Comparison of ENCODE assay signal across 16 cellular contexts in genomic region chr12:69334138-69334537, GRCh38. TPM values are rescaled to one million over a fixed set of nuclear protein-coding genes. Genes with fewer than 3 reads are reported as not detected.
DNase-seq lines count a peak whose midpoint lies in the region; ATAC-seq and TF ChIP-seq lines count a peak whose summit lies in the region.
"Had no signal": no experiment of that assay in that cellular context is flagged by ENCODE, and none has a peak within 500 bp of the region (broad histone marks: within the 10 kb centered on the region; RNA-seq: fewer than 3 reads in every experiment).

No MANE protein-coding gene starts in this region.

- intact Hi-C loops in activated CD8-positive, alpha-beta T cell treated with anti-CD3 and anti-CD28 coated beads for 36 hours (cut with micrococcal nuclease), result no loop called here
- intact Hi-C loops in CD14-positive monocyte (cut with micrococcal nuclease), result no loop called here
- intact Hi-C loops in dendritic cell treated with granulocyte-macrophage colony-stimulating factor and Interleukin-4, amounts not matched to agents 40 ng/mL and 50 ng/mL, for 4 days (cut with micrococcal nuclease), result no loop called here

- POLR2A ChIA-PET in activated CD8-positive, alpha-beta T cell treated with anti-CD3 and anti-CD28 coated beads for 36 hours (lab: Charles Lee), result interaction anchor here (0.6 kb wide), 1 partner anchor 21 kb away, joined by 3 read pairs; no protein-coding TSS in a partner anchor
- POLR2A ChIA-PET in activated CD8-positive, alpha-beta T cell treated with anti-CD3 and anti-CD28 coated beads, Interleukin-2, amount 10 ng/mL, durations not matched to agents 7 days and 5 days (lab: Charles Lee), result interaction anchor here (1.0 kb wide), 1 partner anchor 14 kb away, joined by 3 read pairs; no protein-coding TSS in a partner anchor

- no peak overlapping the region for H3K4me3 Mint-ChIP-seq in activated CD8-positive, alpha-beta T cell treated with anti-CD3 and anti-CD28 coated beads for 36 hours
- no peak overlapping the region for H3K4me3 Mint-ChIP-seq in activated CD8-positive, alpha-beta T cell treated with anti-CD3 and anti-CD28 coated beads, Interleukin-2, amount 10 ng/mL, durations not matched to agents 7 days and 5 days
- no peak overlapping the region for H3K4me3 Mint-ChIP-seq in CD14-positive monocyte
- H3K4me3 Mint-ChIP-seq in dendritic cell treated with granulocyte-macrophage colony-stimulating factor and Interleukin-4, amounts not matched to agents 40 ng/mL and 50 ng/mL, for 4 days, result no peak overlapping the region

- H3K36me3 Mint-ChIP-seq in activated CD8-positive, alpha-beta T cell treated with anti-CD3 and anti-CD28 coated beads for 36 hours (ENCODE audit: low read depth), result no peaks in the 10 kb centered on the region
- no peaks in the 10 kb centered on the region for H3K36me3 Mint-ChIP-seq in activated CD8-positive, alpha-beta T cell treated with anti-CD3 and anti-CD28 coated beads, Interleukin-2, amount 10 ng/mL, durations not matched to agents 7 days and 5 days (ENCODE audit: low read depth)
- no peaks in the 10 kb centered on the region for H3K36me3 Mint-ChIP-seq in CD14-positive monocyte
- no peaks in the 10 kb centered on the region for H3K36me3 Mint-ChIP-seq in dendritic cell treated with granulocyte-macrophage colony-stimulating factor and Interleukin-4, amounts not matched to agents 40 ng/mL and 50 ng/mL, for 4 days (ENCODE audit: low read depth)

- peak overlapping the region; percentile 16 for H3K27ac Mint-ChIP-seq in activated CD8-positive, alpha-beta T cell treated with anti-CD3 and anti-CD28 coated beads for 36 hours
- H3K27ac Mint-ChIP-seq in activated CD8-positive, alpha-beta T cell treated with anti-CD3 and anti-CD28 coated beads, Interleukin-2, amount 10 ng/mL, durations not matched to agents 7 days and 5 days, result no peak overlapping the region
- H3K27ac Mint-ChIP-seq in CD14-positive monocyte, result peak overlapping the region in 6 of 7 donors; percentile 52 to 85 (median 72)
- H3K27ac Mint-ChIP-seq in dendritic cell treated with granulocyte-macrophage colony-stimulating factor and Interleukin-4, amounts not matched to agents 40 ng/mL and 50 ng/mL, for 4 days, result peak overlapping the region; percentile 32

- no peak for TF ChIP-seq CTCF in activated CD8-positive, alpha-beta T cell treated with anti-CD3 and anti-CD28 coated beads for 36 hours (IDR thresholded peaks at IDR 0.05)
- no peak for TF ChIP-seq CTCF in CD14-positive monocyte (IDR thresholded peaks at IDR 0.05)

- H3K27me3 Mint-ChIP-seq in activated CD8-positive, alpha-beta T cell treated with anti-CD3 and anti-CD28 coated beads for 36 hours, result no peaks in the 10 kb centered on the region
- H3K27me3 Mint-ChIP-seq in activated CD8-positive, alpha-beta T cell treated with anti-CD3 and anti-CD28 coated beads, Interleukin-2, amount 10 ng/mL, durations not matched to agents 7 days and 5 days (ENCODE audit: low read depth), result peaks cover 3% of the 10 kb centered on the region
- no peaks in the 10 kb centered on the region for H3K27me3 Mint-ChIP-seq in CD14-positive monocyte (ENCODE audit: low read depth in 3 of 3)
- H3K27me3 Mint-ChIP-seq in dendritic cell treated with granulocyte-macrophage colony-stimulating factor and Interleukin-4, amounts not matched to agents 40 ng/mL and 50 ng/mL, for 4 days, result no peaks in the 10 kb centered on the region

- no peaks in the 10 kb centered on the region for H3K9me3 Mint-ChIP-seq in activated CD8-positive, alpha-beta T cell treated with anti-CD3 and anti-CD28 coated beads for 36 hours
- H3K9me3 Mint-ChIP-seq in activated CD8-positive, alpha-beta T cell treated with anti-CD3 and anti-CD28 coated beads, Interleukin-2, amount 10 ng/mL, durations not matched to agents 7 days and 5 days (ENCODE audit: insufficient read depth), result no peaks in the 10 kb centered on the region
- no peaks in the 10 kb centered on the region for H3K9me3 Mint-ChIP-seq in CD14-positive monocyte
- no peaks in the 10 kb centered on the region for H3K9me3 Mint-ChIP-seq in dendritic cell treated with granulocyte-macrophage colony-stimulating factor and Interleukin-4, amounts not matched to agents 40 ng/mL and 50 ng/mL, for 4 days

- CTCF ChIA-PET in activated CD8-positive, alpha-beta T cell treated with anti-CD3 and anti-CD28 coated beads for 36 hours (lab: Charles Lee), result interaction anchor here (0.6 to 7.0 kb wide), 4 partner anchors 23 to 306 kb away, joined by 3 to 39 read pairs (median 4); no protein-coding TSS in a partner anchor
- CTCF ChIA-PET in activated CD8-positive, alpha-beta T cell treated with anti-CD3 and anti-CD28 coated beads, Interleukin-2, amount 10 ng/mL, durations not matched to agents 7 days and 5 days (lab: Charles Lee), result interaction anchor here (1.1 to 2.2 kb wide), 5 partner anchors 9 to 178 kb away, joined by 3 to 7 read pairs (median 6); no protein-coding TSS in a partner anchor

- no peak for DNase-seq in activated CD8-positive, alpha-beta T cell treated with anti-CD3 and anti-CD28 coated beads for 36 hours
- no peak for DNase-seq in activated CD8-positive, alpha-beta T cell treated with anti-CD3 and anti-CD28 coated beads, Interleukin-2, amount 10 ng/mL, durations not matched to agents 7 days and 5 days
- DNase-seq in CD14-positive monocyte (ENCODE audit: low spot score) (no peak), HT-29 (ENCODE audit: low spot score) (peak; percentile 1), iPS-NIHi7 (ENCODE audit: extremely low spot score) (no peak)
- DNase-seq: Calu3, DMS53, GM23248, HCEC 1CT, NCI-H187 treated with DMSO at 0.1 percent for 48 hours, NCI-H69, OCI-M1, SHP77 treated with DMSO at 0.1 percent for 48 hours had no signal

- no peak for ATAC-seq in activated CD8-positive, alpha-beta T cell treated with anti-CD3 and anti-CD28 coated beads for 36 hours
- no peak for ATAC-seq in activated CD8-positive, alpha-beta T cell treated with anti-CD3 and anti-CD28 coated beads, Interleukin-2, amount 10 ng/mL, durations not matched to agents 7 days and 5 days
- ATAC-seq in HG02970 (IDR thresholded peaks at IDR 0.05; ENCODE audit: low FRiP score, unreplicated experiment) (no peak), GM21526 (IDR thresholded peaks at IDR 0.05; ENCODE audit: low FRiP score, unreplicated experiment) (no peak)

- H3K4me1 Mint-ChIP-seq in activated CD8-positive, alpha-beta T cell treated with anti-CD3 and anti-CD28 coated beads for 36 hours (ENCODE audit: low read depth), result peaks cover 36% of the 10 kb centered on the region
- peaks cover 39% of the 10 kb centered on the region for H3K4me1 Mint-ChIP-seq in activated CD8-positive, alpha-beta T cell treated with anti-CD3 and anti-CD28 coated beads, Interleukin-2, amount 10 ng/mL, durations not matched to agents 7 days and 5 days (ENCODE audit: low read depth)
- H3K4me1 Mint-ChIP-seq in CD14-positive monocyte, result peaks cover 71% of the 10 kb centered on the region
- peaks cover 73% of the 10 kb centered on the region for H3K4me1 Mint-ChIP-seq in dendritic cell treated with granulocyte-macrophage colony-stimulating factor and Interleukin-4, amounts not matched to agents 40 ng/mL and 50 ng/mL, for 4 days (ENCODE audit: low read depth)

RNA-seq across cellular contexts. Expression of gene LYZ, which starts 14.0 kb away (rescaled TPM):
- not detected for total RNA-seq in activated CD8-positive, alpha-beta T cell treated with anti-CD3 and anti-CD28 coated beads for 36 hours
- total RNA-seq in activated CD8-positive, alpha-beta T cell treated with anti-CD3 and anti-CD28 coated beads, Interleukin-2, amount 10 ng/mL, durations not matched to agents 7 days and 5 days, result not detected
- polyA plus RNA-seq in CD14-positive monocyte, result over 10,000 TPM; 13,865 to 46,644 TPM
- total RNA-seq in HT-29 (2014; rRNA removed; shearing (Covaris generic)), result 1,236 and 1,299 TPM in 2 replicates
- total RNA-seq: GM23248 had no signal
- polyA plus RNA-seq: GM23248 had no signal

RNA-seq across cellular contexts. Expression of gene YEATS4, which starts 25.4 kb away (rescaled TPM):
- total RNA-seq in activated CD8-positive, alpha-beta T cell treated with anti-CD3 and anti-CD28 coated beads for 36 hours, result 10 to 100 TPM; 54.0 to 60.9 TPM
- total RNA-seq in activated CD8-positive, alpha-beta T cell treated with anti-CD3 and anti-CD28 coated beads, Interleukin-2, amount 10 ng/mL, durations not matched to agents 7 days and 5 days, result 10 to 100 TPM; 49.9 to 51.0 TPM
- 10 to 100 TPM; 16.0 to 20.9 TPM for polyA plus RNA-seq in CD14-positive monocyte
- total RNA-seq in HT-29 (2014; rRNA removed; shearing (Covaris generic)), result 34.1 and 40.0 TPM in 2 replicates

Comparison
In these comparisons a context has a peak if more than half of its experiments do, and no peak if none do; other contexts are left out.
1. RNA of gene LYZ, which starts 14.0 kb away (total RNA-seq): 1,236 to 1,299 TPM in HT-29; not detected in activated CD8-positive, alpha-beta T cell treated with anti-CD3 and anti-CD28 coated beads, Interleukin-2, amount 10 ng/mL, durations not matched to agents 7 days and 5 days and not detected in activated CD8-positive, alpha-beta T cell treated with anti-CD3 and anti-CD28 coated beads for 36 hours; every median in the first group is over 1,000 times any median in the second.